In the genomic region with DNA sequence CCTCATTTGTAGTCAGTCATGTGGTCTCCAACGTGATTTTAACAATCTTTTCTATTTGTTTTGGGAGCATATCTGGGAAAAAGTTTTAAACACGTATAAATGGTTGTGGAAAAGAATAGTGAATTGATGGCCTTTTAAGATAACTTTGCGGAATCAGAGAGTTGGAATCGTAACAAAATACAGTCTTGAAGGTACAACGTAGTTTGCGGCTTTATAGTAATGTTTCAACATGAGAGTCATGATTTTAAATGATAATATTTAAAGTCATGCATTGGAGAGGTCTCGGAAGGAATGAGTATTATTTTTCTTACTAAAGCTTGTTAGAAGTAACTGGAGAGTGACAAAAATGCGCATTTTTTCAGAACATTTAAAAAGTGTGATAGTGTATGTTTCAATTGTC, we compare ENCODE assay signal across 8 cellular contexts. TPM values are rescaled to one million over a fixed set of nuclear protein-coding genes. Genes with fewer than 3 reads are reported as not detected.
A peak's percentile ranks its signal among the peaks of the same experiment; 100 is the strongest.
DNase-seq lines count a peak whose midpoint lies in the region; ATAC-seq and TF ChIP-seq lines count a peak whose summit lies in the region.

No MANE protein-coding gene starts in this region.

- H3K27ac ChIP-seq in foreskin keratinocyte (peak overlapping the region; percentile 86), skeletal muscle tissue (ENCODE audit: low read depth, low read length) (peak overlapping the region; percentile 86)

- no peak for DNase-seq in HAP-1 (ENCODE audit: low spot score in 2 of 2)
- DNase-seq in foreskin keratinocyte = no peak
- no peak for DNase-seq in GM19240 (ENCODE audit: insufficient read length, low spot score)
- no peak for DNase-seq in mucosa of gallbladder (ENCODE audit: low spot score)

- no peaks in the 10 kb centered on the region; the same call in 1 of the 2 replicates for H3K9me3 ChIP-seq in HAP-1
- no peaks in the 10 kb centered on the region for H3K9me3 ChIP-seq in skeletal muscle tissue (ENCODE audit: control insufficient read depth in 3 of 3, low read length in 3 of 3)

- H3K4me1 ChIP-seq in HAP-1 (peaks cover 39% of the 10 kb centered on the region), foreskin keratinocyte (peaks cover 20% of the 10 kb centered on the region), skeletal muscle tissue (ENCODE audit: control insufficient read depth in 3 of 3, insufficient read depth in 3 of 3, low read length in 3 of 3) (peaks cover 5 to 20% (median 10%) of the 10 kb centered on the region in 3 donors)

- no peaks in the 10 kb centered on the region for H3K27me3 ChIP-seq in HAP-1 (ENCODE audit: low read depth)
- H3K27me3 ChIP-seq in foreskin keratinocyte = no peaks in the 10 kb centered on the region
- no peaks in the 10 kb centered on the region for H3K27me3 ChIP-seq in skeletal muscle tissue (ENCODE audit: control insufficient read depth in 3 of 3, insufficient read depth in 3 of 3, low read length in 3 of 3)

- H3K4me3 ChIP-seq in HAP-1 = peak overlapping the region; percentile 74
- H3K4me3 ChIP-seq in WI38 (ENCODE audit: low read depth, low read length) = peak overlapping the region; percentile 81
- peak overlapping the region; percentile 87 to 94 (median 92) for H3K4me3 ChIP-seq in skeletal muscle tissue (ENCODE audit: low read length in 3 of 3)

- H3K36me3 ChIP-seq in HAP-1 (replicated peaks) (peaks cover 29% of the 10 kb centered on the region), skeletal muscle tissue (ENCODE audit: control insufficient read depth in 3 of 3, insufficient read depth in 3 of 3, low read length in 3 of 3) (no peaks in the 10 kb centered on the region)

- ATAC-seq in foreskin keratinocyte (no peak), GM18873 (IDR thresholded peaks at IDR 0.05; ENCODE audit: low FRiP score, unreplicated experiment) (no peak), GM19455 (IDR thresholded peaks at IDR 0.05; ENCODE audit: unreplicated experiment) (no peak)

- TF ChIP-seq CTCF in WI38 (IDR thresholded peaks at IDR 0.05; ENCODE audit: low read depth, low read length) (no peak), foreskin keratinocyte (conservative IDR thresholded peaks at IDR 0.05) (no peak)

- in situ Hi-C loops in HAP-1 (cut with MboI; ENCODE audit: low sequenced_read_pairs) = loop anchor here (10.0 kb wide), 1 partner anchor 66 kb away; no protein-coding TSS in a partner anchor

- peak overlapping the region; percentile 88 to 89 (median 88) for H3K9ac ChIP-seq in skeletal muscle tissue (ENCODE audit: low read depth in 1 of 3, low read length in 3 of 3)

RNA-seq across cellular contexts. Expression of gene AEBP2, which starts 1.6 kb away (rescaled TPM):
- 20.4 and 23.8 TPM in 2 replicates for total RNA-seq in foreskin keratinocyte
- 7.0 and 8.6 TPM in 2 replicates for polyA plus RNA-seq in foreskin keratinocyte
- total RNA-seq in skeletal muscle tissue = 39.7 TPM
- total RNA-seq in mucosa of gallbladder = 39.5 TPM
